7 cellular contexts compared by ENCODE assay signal in the genomic region with DNA sequence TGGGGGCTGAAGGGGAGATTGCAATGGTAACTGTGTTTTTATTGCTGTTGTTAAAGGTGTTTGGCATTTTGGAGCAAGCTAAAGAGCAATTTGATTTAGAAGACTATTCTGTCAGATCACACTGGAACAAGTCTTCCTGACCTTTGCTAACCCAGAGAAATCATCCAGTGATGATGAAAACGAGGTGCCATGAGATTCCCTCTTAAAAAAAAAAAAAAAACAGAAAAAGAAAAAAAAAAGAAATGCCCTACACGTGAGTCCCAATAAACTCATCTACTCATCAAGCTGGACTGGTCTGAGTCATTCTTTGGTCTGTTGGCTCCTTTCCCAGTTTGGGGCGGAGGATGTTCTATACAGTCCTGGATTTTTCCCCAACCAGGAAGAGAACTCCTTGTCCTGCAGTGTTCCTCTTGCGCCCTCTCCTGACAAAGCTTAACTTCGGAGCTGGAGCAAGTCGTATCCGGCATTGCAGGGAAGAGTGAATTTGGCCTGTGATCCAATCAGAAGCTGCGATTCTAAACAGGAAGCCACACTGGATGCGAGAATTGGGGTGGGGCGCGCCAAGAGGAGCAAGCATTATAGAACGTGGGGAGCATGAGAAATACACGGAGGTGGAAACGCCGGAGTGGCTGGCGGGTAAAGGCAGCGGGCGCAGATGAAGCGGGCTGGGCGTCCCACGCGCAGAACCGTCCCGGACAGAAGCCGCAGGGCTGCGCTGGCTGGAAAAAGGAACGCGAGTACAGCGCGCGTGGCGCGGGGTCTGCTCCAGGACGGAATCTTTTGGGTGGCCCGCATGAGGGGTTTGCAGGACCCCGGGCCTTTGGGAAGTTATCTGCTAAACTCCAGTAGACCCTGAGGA. TPM values are rescaled to one million over a fixed set of nuclear protein-coding genes. Genes with fewer than 3 reads are reported as not detected.
DNase-seq lines count a peak whose midpoint lies in the region; ATAC-seq and TF ChIP-seq lines count a peak whose summit lies in the region.

No MANE protein-coding gene starts in this region.

- TF ChIP-seq CTCF in GM12875 (IDR thresholded peaks at IDR 0.05; ENCODE audit: borderline replicate concordance, insufficient read depth, low read depth, low read length) (peak; percentile 63; the same call in 1 of the 2 replicates), brain microvascular endothelial cell (IDR thresholded peaks at IDR 0.05; ENCODE audit: low read depth, low read length, missing control alignments) (peak; percentile 94)

- no peaks in the 10 kb centered on the region for H3K36me3 ChIP-seq in brain microvascular endothelial cell (replicated peaks)

- peak overlapping the region; percentile 89 for H3K27ac ChIP-seq in brain microvascular endothelial cell

- H3K4me3 ChIP-seq in GM12875 (ENCODE audit: low read depth, low read length) (peak overlapping the region; percentile 59), brain microvascular endothelial cell (ENCODE audit: low read depth, low read length) (peak overlapping the region; percentile 82)

- H3K27me3 ChIP-seq in brain microvascular endothelial cell (replicated peaks) = no peaks in the 10 kb centered on the region

- DNase-seq in NCI-H1048 (lab: John Stamatoyannopoulos, UW) (peak; percentile 71), SK-N-DZ (ENCODE audit: low spot score) (peak; percentile 91), brain microvascular endothelial cell (peak; percentile 100), iPS DF 4.7 (ENCODE audit: extremely low read depth, low spot score) (peak; percentile 87), retina (peak; percentile 90)

- peak; percentile 50 for ATAC-seq in HG02588 (IDR thresholded peaks at IDR 0.05; ENCODE audit: unreplicated experiment)

- in situ Hi-C loops in brain microvascular endothelial cell (cut with HindIII; ENCODE audit: low pct_ligation_motif_present, low sequenced_read_pairs) = no loop called here

RNA-seq across cellular contexts. Expression of a gene that starts 22.4 kb away (rescaled TPM):
- polyA plus RNA-seq in SK-N-DZ (2014; cell fraction: cytosol; rRNA removed) = 0.45 TPM in 1 of 2 replicates, not detected in the other
- not detected in 2 replicates for polyA plus RNA-seq in SK-N-DZ (2014; cell fraction: nucleus; rRNA removed)

Comparison
In these comparisons a context has a peak if more than half of its experiments do, and no peak if none do; other contexts are left out.
1. Peak in every context shown above with its lines: DNase-seq, ATAC-seq, H3K4me3 ChIP-seq and H3K27ac ChIP-seq.